Comparison of ENCODE assay signal across 8 cellular contexts in the genomic region with DNA sequence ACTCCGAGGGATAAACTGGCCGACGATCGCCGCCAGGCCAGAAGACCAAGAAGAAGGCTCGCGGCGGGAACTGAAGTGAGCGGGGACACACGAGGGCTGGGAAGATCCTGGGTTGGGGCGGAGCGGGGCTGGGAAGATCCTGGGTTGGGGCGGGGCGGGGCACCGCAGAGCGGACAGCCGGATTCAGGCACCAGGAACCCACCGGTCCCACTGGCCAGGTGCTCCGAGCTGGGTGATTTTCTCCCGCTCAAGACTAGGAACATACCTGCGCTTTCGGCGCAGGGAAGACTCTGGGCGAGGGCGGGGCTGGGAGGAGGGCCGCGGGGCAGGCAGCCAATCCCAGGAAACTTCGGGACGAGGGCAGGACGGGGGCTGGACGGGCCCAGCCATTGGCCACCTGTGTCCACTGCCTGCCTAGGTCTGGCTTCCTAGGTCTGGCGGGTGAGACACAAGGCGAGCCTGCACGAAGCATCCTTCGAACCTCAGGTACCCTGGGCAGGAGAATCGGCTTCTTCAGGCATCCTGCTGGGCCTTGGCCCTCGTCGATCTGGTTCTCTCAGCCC. TPM values are rescaled to one million over a fixed set of nuclear protein-coding genes. Genes with fewer than 3 reads are reported as not detected.
DNase-seq lines count a peak whose midpoint lies in the region; ATAC-seq and TF ChIP-seq lines count a peak whose summit lies in the region.

A gene with protein sequence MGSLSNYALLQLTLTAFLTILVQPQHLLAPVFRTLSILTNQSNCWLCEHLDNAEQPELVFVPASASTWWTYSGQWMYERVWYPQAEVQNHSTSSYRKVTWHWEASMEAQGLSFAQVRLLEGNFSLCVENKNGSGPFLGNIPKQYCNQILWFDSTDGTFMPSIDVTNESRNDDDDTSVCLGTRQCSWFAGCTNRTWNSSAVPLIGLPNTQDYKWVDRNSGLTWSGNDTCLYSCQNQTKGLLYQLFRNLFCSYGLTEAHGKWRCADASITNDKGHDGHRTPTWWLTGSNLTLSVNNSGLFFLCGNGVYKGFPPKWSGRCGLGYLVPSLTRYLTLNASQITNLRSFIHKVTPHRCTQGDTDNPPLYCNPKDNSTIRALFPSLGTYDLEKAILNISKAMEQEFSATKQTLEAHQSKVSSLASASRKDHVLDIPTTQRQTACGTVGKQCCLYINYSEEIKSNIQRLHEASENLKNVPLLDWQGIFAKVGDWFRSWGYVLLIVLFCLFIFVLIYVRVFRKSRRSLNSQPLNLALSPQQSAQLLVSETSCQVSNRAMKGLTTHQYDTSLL (minus strand): TSS at position 77 of the 563 bp plus-strand sequence. CDS start 5,905 bp downstream, outside the sequence.

- peaks cover 78% of the 10 kb centered on the region for H3K27me3 Mint-ChIP-seq in activated T-cell treated with anti-CD3 and anti-CD28 coated beads, Interleukin-2, amount 50 U/mL, for 24 hours
- peaks cover 7% of the 10 kb centered on the region for H3K27me3 Mint-ChIP-seq in glutamatergic neuron (ENCODE audit: unreplicated experiment)

- H3K4me1 Mint-ChIP-seq in activated T-cell treated with anti-CD3 and anti-CD28 coated beads, Interleukin-2, amount 50 U/mL, for 24 hours (ENCODE audit: low read depth), result peaks cover 13% of the 10 kb centered on the region
- no peaks in the 10 kb centered on the region for H3K4me1 Mint-ChIP-seq in glutamatergic neuron (ENCODE audit: low read depth, unreplicated experiment)

- H3K4me1 ChIP-seq in neuron (ENCODE audit: insufficient read depth, low read length), result no peaks in the 10 kb centered on the region

- peaks cover 25% of the 10 kb centered on the region for H3K27me3 ChIP-seq in neuron (ENCODE audit: insufficient read depth, low read length)

- H3K9me3 ChIP-seq in neuron (ENCODE audit: low read length), result peaks cover 6% of the 10 kb centered on the region

- no peak within 1 kb of the TSS for H3K27ac Mint-ChIP-seq in activated T-cell treated with anti-CD3 and anti-CD28 coated beads, Interleukin-2, amount 50 U/mL, for 24 hours
- H3K27ac Mint-ChIP-seq in glutamatergic neuron (ENCODE audit: unreplicated experiment), result no peak within 1 kb of the TSS

- ATAC-seq in GM18868 (IDR thresholded peaks at IDR 0.05; ENCODE audit: unreplicated experiment) (no peak), HG02884 (IDR thresholded peaks at IDR 0.05; ENCODE audit: unreplicated experiment) (no peak)

- H3K36me3 Mint-ChIP-seq in activated T-cell treated with anti-CD3 and anti-CD28 coated beads, Interleukin-2, amount 50 U/mL, for 24 hours (ENCODE audit: low read depth), result no peaks in the 10 kb centered on the region
- H3K36me3 Mint-ChIP-seq in glutamatergic neuron (ENCODE audit: unreplicated experiment), result peaks cover 4% of the 10 kb centered on the region

- H3K36me3 ChIP-seq in neuron (ENCODE audit: insufficient read depth, low read length), result no peaks in the 10 kb centered on the region

- TF ChIP-seq CTCF in glutamatergic neuron (IDR thresholded peaks at IDR 0.05; ENCODE audit: partially characterized antibody, unreplicated experiment), result no peak

- H2AFZ ChIP-seq in neuron (ENCODE audit: low read depth, low read length), result peak within 1 kb of the TSS; percentile 72

- peak within 1 kb of the TSS; percentile 30 for H3K4me3 ChIP-seq in neuron (ENCODE audit: low read length)

- peak; percentile 30 for DNase-seq in activated T-cell treated with anti-CD3 and anti-CD28 coated beads, Interleukin-2, amount 50 U/mL, for 24 hours
- no peak for DNase-seq in activated T-cell treated with anti-CD3 and anti-CD28 coated beads for 4 hours
- DNase-seq in activated CD8-positive, alpha-beta memory T cell treated with anti-CD3 and anti-CD28 coated beads, Interleukin-2, amount 50 U/mL, for 48 hours, result peak; percentile 52
- peak; percentile 57 for DNase-seq in glutamatergic neuron
- no peak for DNase-seq in NCI-H1417 (lab: John Stamatoyannopoulos, UW)

- peak within 1 kb of the TSS; percentile 68 for H3K4me3 Mint-ChIP-seq in activated T-cell treated with anti-CD3 and anti-CD28 coated beads, Interleukin-2, amount 50 U/mL, for 24 hours
- peak within 1 kb of the TSS; percentile 86 for H3K4me3 Mint-ChIP-seq in glutamatergic neuron (ENCODE audit: unreplicated experiment)

- H3K9me3 Mint-ChIP-seq in activated T-cell treated with anti-CD3 and anti-CD28 coated beads, Interleukin-2, amount 50 U/mL, for 24 hours, result no peaks in the 10 kb centered on the region
- H3K9me3 Mint-ChIP-seq in glutamatergic neuron (ENCODE audit: unreplicated experiment), result peaks cover 7% of the 10 kb centered on the region

RNA-seq across cellular contexts. Expression of the gene that starts here (rescaled TPM):
- total RNA-seq in glutamatergic neuron (ENCODE audit: unreplicated experiment), result not detected

Comparison
In these comparisons a context has a peak if more than half of its experiments do, and no peak if none do; other contexts are left out.
1. DNase-seq: peak in activated T-cell treated with anti-CD3 and anti-CD28 coated beads, Interleukin-2, amount 50 U/mL, for 24 hours (single experiment) and activated CD8-positive, alpha-beta memory T cell treated with anti-CD3 and anti-CD28 coated beads, Interleukin-2, amount 50 U/mL, for 48 hours (single experiment); none in activated T-cell treated with anti-CD3 and anti-CD28 coated beads for 4 hours (single experiment) and NCI-H1417 (0 of 3).
2. Peak in DNase-seq in glutamatergic neuron; RNA of the gene not detected or under 1 TPM.